36 cellular contexts compared by ENCODE assay signal in the genomic region with DNA sequence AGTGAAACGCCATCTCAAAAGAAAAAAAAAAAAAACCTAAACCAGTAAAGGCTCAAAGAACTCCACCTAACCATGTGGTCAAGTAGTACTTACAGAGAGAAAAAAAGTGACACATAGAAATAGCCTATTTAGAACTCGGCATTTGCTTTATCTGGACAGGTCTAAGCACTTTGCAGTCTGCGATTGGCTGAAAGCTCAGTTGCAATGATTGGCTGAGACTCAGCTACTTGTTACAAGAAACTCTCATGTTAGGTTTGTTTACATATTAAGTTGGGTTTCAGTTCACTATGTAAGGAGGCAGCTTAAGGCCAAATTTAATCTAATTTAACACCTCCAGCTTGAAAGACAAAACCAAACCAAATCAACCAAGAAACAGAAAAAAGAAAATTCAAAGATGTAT. TPM values are rescaled to one million over a fixed set of nuclear protein-coding genes. Genes with fewer than 3 reads are reported as not detected.
"Had no signal": no experiment of that assay in that cellular context is flagged by ENCODE, and none has a peak within 500 bp of the region (broad histone marks: within the 10 kb centered on the region; RNA-seq: fewer than 3 reads in every experiment).

No MANE protein-coding gene starts in this region.

- DNase-seq: activated B cell treated with CpG ODN at 0.5 μM for 24 hours; activated CD4-positive, alpha-beta memory T cell treated with anti-CD3 and anti-CD28 coated beads, Interleukin-2, amount 10 ng/mL, durations not matched to agents 7 days and 5 days; activated CD4-positive, alpha-beta T cell treated with anti-CD3 and anti-CD28 coated beads for 4 hours; activated CD4-positive, CD25-positive, alpha-beta regulatory T cell treated with anti-CD3 and anti-CD28 coated beads, Interleukin-2, amount 50 U/mL, for 72 hours; activated CD8-positive, alpha-beta memory T cell treated with anti-CD3 and anti-CD28 coated beads for 24 hours; activated CD8-positive, alpha-beta memory T cell treated with anti-CD3 and anti-CD28 coated beads, Interleukin-2, amount 10 ng/mL, durations not matched to agents 7 days and 5 days; activated CD8-positive, alpha-beta memory T cell treated with anti-CD3 and anti-CD28 coated beads, Interleukin-2, amount 50 U/mL, for 48 hours; activated effector memory CD4-positive, alpha-beta T cell treated with Interleukin-2 at 50 U/mL for 16 hours; activated naive CD4-positive, alpha-beta T cell treated with anti-CD3 and anti-CD28 coated beads, Interleukin-2, amount 10 ng/mL, durations not matched to agents 7 days and 5 days; activated naive CD8-positive, alpha-beta T cell treated with anti-CD3 and anti-CD28 coated beads for 36 hours; activated T-cell treated with anti-CD3 and anti-CD28 coated beads, Interleukin-2, amount 50 U/mL, for 48 hours; amniotic stem cell; Kasumi-1; MG63; MV-4-11; NCI-H1092; NCI-H1436 treated with DMSO at 0.1 percent for 48 hours; NCI-H187; NCI-H2029 treated with DMSO at 0.1 percent for 48 hours; NCI-H2107; NCI-H2171; NCI-H446; NCI-H524 treated with DMSO at 0.1 percent for 48 hours; NCI-H748 treated with DMSO at 0.1 percent for 48 hours; NK-92 treated with Interleukin-12 subunit alpha and Interleukin-12 subunit beta, amount 100 ng/mL, for 24 hours; PC-9; Right ventricle myocardium superior; SW 1271; T-helper 1 cell; T-helper 2 cell; T-helper 9 cell had no signal

- H2AFZ ChIP-seq: PC-9 had no signal

- H3K4me1 ChIP-seq: breast epithelium had no signal

- H3K27me3 Mint-ChIP-seq: activated B cell treated with CpG ODN at 0.5 μM for 24 hours; activated naive CD8-positive, alpha-beta T cell treated with anti-CD3 and anti-CD28 coated beads for 36 hours had no signal

- ATAC-seq: activated CD8-positive, alpha-beta memory T cell treated with anti-CD3 and anti-CD28 coated beads, Interleukin-2, amount 10 ng/mL, durations not matched to agents 7 days and 5 days; K562 had no signal

- H3K4me1 Mint-ChIP-seq: activated B cell treated with CpG ODN at 0.5 μM for 24 hours; activated CD4-positive, alpha-beta memory T cell treated with anti-CD3 and anti-CD28 coated beads, Interleukin-2, amount 10 ng/mL, durations not matched to agents 7 days and 5 days; activated CD8-positive, alpha-beta memory T cell treated with anti-CD3 and anti-CD28 coated beads, Interleukin-2, amount 10 ng/mL, durations not matched to agents 7 days and 5 days; activated naive CD4-positive, alpha-beta T cell treated with anti-CD3 and anti-CD28 coated beads, Interleukin-2, amount 10 ng/mL, durations not matched to agents 7 days and 5 days; activated naive CD8-positive, alpha-beta T cell treated with anti-CD3 and anti-CD28 coated beads for 36 hours had no signal

- H3K9me3 Mint-ChIP-seq: activated B cell treated with CpG ODN at 0.5 μM for 24 hours; activated naive CD8-positive, alpha-beta T cell treated with anti-CD3 and anti-CD28 coated beads for 36 hours had no signal

- H3K36me3 Mint-ChIP-seq: activated CD8-positive, alpha-beta memory T cell treated with anti-CD3 and anti-CD28 coated beads, Interleukin-2, amount 10 ng/mL, durations not matched to agents 7 days and 5 days; activated naive CD4-positive, alpha-beta T cell treated with anti-CD3 and anti-CD28 coated beads, Interleukin-2, amount 10 ng/mL, durations not matched to agents 7 days and 5 days; activated naive CD8-positive, alpha-beta T cell treated with anti-CD3 and anti-CD28 coated beads for 36 hours had no signal

- H3K4me2 ChIP-seq: PC-9 had no signal

- H3K4me3 Mint-ChIP-seq: activated B cell treated with CpG ODN at 0.5 μM for 24 hours; activated CD4-positive, alpha-beta memory T cell treated with anti-CD3 and anti-CD28 coated beads, Interleukin-2, amount 10 ng/mL, durations not matched to agents 7 days and 5 days; activated CD8-positive, alpha-beta memory T cell treated with anti-CD3 and anti-CD28 coated beads, Interleukin-2, amount 10 ng/mL, durations not matched to agents 7 days and 5 days; activated naive CD4-positive, alpha-beta T cell treated with anti-CD3 and anti-CD28 coated beads, Interleukin-2, amount 10 ng/mL, durations not matched to agents 7 days and 5 days; activated naive CD8-positive, alpha-beta T cell treated with anti-CD3 and anti-CD28 coated beads for 36 hours had no signal

- H3K27ac Mint-ChIP-seq: activated B cell treated with CpG ODN at 0.5 μM for 24 hours; activated CD4-positive, alpha-beta memory T cell treated with anti-CD3 and anti-CD28 coated beads, Interleukin-2, amount 10 ng/mL, durations not matched to agents 7 days and 5 days; activated CD8-positive, alpha-beta memory T cell treated with anti-CD3 and anti-CD28 coated beads, Interleukin-2, amount 10 ng/mL, durations not matched to agents 7 days and 5 days; activated naive CD4-positive, alpha-beta T cell treated with anti-CD3 and anti-CD28 coated beads, Interleukin-2, amount 10 ng/mL, durations not matched to agents 7 days and 5 days; activated naive CD8-positive, alpha-beta T cell treated with anti-CD3 and anti-CD28 coated beads for 36 hours had no signal

- H3K27ac ChIP-seq: ascending aorta, breast epithelium, VCaP had no signal

- H3K9me3 ChIP-seq: ascending aorta, breast epithelium had no signal

- H3K4me3 ChIP-seq: ascending aorta, breast epithelium, K562, MG63, PC-9 had no signal

- H3K36me3 ChIP-seq: ascending aorta, breast epithelium, MG63 had no signal

- H3K27me3 ChIP-seq: ascending aorta, breast epithelium, MG63 had no signal

RNA-seq across cellular contexts. Expression of gene ABCC3, which starts 19.1 kb away (rescaled TPM):
- total RNA-seq: activated CD8-positive, alpha-beta memory T cell treated with anti-CD3 and anti-CD28 coated beads, Interleukin-2, amount 10 ng/mL, durations not matched to agents 7 days and 5 days; activated naive CD8-positive, alpha-beta T cell treated with anti-CD3 and anti-CD28 coated beads for 36 hours; OCI-LY7 had no signal
